In the genomic region with DNA sequence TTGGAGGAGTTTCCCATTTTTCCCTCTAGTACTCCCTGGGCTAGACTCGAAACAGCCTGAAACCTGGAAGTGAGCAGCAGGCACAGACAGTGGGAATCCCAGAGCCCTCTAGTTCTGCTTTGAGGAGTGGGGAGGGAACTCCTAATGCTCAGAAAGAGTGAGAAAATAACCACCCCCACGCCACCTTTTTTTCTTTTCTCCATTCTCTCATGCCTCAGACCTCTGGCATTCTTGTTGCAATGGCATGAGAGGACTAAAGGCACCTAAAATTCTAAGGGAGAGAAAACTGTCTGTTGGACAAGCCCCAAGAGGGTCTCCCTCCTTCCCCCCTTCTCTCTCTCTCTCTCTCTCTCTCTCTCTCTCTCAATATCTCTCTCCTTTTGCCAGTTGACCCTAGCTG, we compare ENCODE assay signal across 17 cellular contexts. TPM values are rescaled to one million over a fixed set of nuclear protein-coding genes. Genes with fewer than 3 reads are reported as not detected.
DNase-seq lines count a peak whose midpoint lies in the region; ATAC-seq, FAIRE-seq and TF ChIP-seq lines count a peak whose summit lies in the region.
"Had no signal": no experiment of that assay in that cellular context is flagged by ENCODE, and none has a peak within 500 bp of the region (broad histone marks: within the 10 kb centered on the region; RNA-seq: fewer than 3 reads in every experiment).

No MANE protein-coding gene starts in this region.

- no peaks in the 10 kb centered on the region for H3K9me3 ChIP-seq in HCT116 (ENCODE audit: control insufficient read depth in 1 of 2, insufficient read depth in 1 of 2, low read depth in 1 of 2, low read length in 2 of 2)
- no peaks in the 10 kb centered on the region for H3K9me3 ChIP-seq in astrocyte (ENCODE audit: insufficient read depth, low read depth, low read length)
- H3K9me3 ChIP-seq in transverse colon: no peaks in the 10 kb centered on the region
- no peaks in the 10 kb centered on the region for H3K9me3 ChIP-seq in neural progenitor cell (ENCODE audit: low read depth)

- H3K9ac ChIP-seq in HCT116 (ENCODE audit: low read length) (no peak overlapping the region), astrocyte (ENCODE audit: low read length) (peak overlapping the region; percentile 55), neural progenitor cell (no peak overlapping the region)

- H3K4me3 ChIP-seq in HCT116 (replicated peaks in 1 of 2; ENCODE audit: low read depth in 1 of 2, low read length in 2 of 2) (no peak overlapping the region), astrocyte (ENCODE audit: insufficient read depth, low read depth, low read length) (no peak overlapping the region), transverse colon (peak overlapping the region in 1 of 4 donors; percentile 2), neural progenitor cell (no peak overlapping the region)
- H3K4me3 ChIP-seq: PC-9 had no signal

- H3K4me1 ChIP-seq in HCT116 (ENCODE audit: control insufficient read depth in 1 of 2, insufficient read depth in 2 of 2, low read length in 2 of 2) (peaks cover 8 to 37% of the 10 kb centered on the region in 2 experiments), astrocyte (ENCODE audit: insufficient read depth, low read length) (peaks cover 16% of the 10 kb centered on the region), transverse colon (peaks cover 27 to 63% (median 47%) of the 10 kb centered on the region in 4 donors), neural progenitor cell (no peaks in the 10 kb centered on the region)

- peak overlapping the region; percentile 66 for H3K4me3 Mint-ChIP-seq in astrocyte (ENCODE audit: unreplicated experiment)
- H3K4me3 Mint-ChIP-seq in mesothelial cell of epicardium: no peak overlapping the region
- H3K4me3 Mint-ChIP-seq in neural progenitor cell: no peak overlapping the region
- H3K4me3 Mint-ChIP-seq: activated naive CD4-positive, alpha-beta T cell treated with anti-CD3 and anti-CD28 coated beads, Interleukin-2, amount 50 U/mL, for 24 hours; central memory CD8-positive, alpha-beta T cell; nephron had no signal

- H3F3A ChIP-seq in neural progenitor cell (ENCODE audit: low read depth): no peaks in the 10 kb centered on the region

- CTCF ChIA-PET in HCT116 (lab: Charles Lee): interaction anchor here (0.5 to 2.7 kb wide), 14 partner anchors 9 to 1071 kb away, joined by 3 to 18 read pairs (median 4); a partner anchor contains a TSS

- ATAC-seq in HCT116 (no peak; the same call in 1 of the 2 replicates), GM19455 (IDR thresholded peaks at IDR 0.05; ENCODE audit: unreplicated experiment) (no peak)

- TF ChIP-seq RAD21 in HCT116 (IDR thresholded peaks at IDR 0.05; ENCODE audit: low read depth): no peak

- H3K27ac ChIP-seq in HCT116 (ENCODE audit: low read depth, low read length) (no peak overlapping the region), astrocyte (ENCODE audit: low read depth, low read length) (peak overlapping the region; percentile 49), transverse colon (peak overlapping the region; percentile 79 to 98 (median 80)), neural progenitor cell (no peak overlapping the region)
- H3K27ac ChIP-seq: PC-9 had no signal

- H3K9me3 Mint-ChIP-seq in astrocyte (ENCODE audit: unreplicated experiment): peaks cover 6% of the 10 kb centered on the region
- H3K9me3 Mint-ChIP-seq in mesothelial cell of epicardium: peaks cover 23% of the 10 kb centered on the region
- H3K9me3 Mint-ChIP-seq in neural progenitor cell: no peaks in the 10 kb centered on the region
- H3K9me3 Mint-ChIP-seq: activated naive CD4-positive, alpha-beta T cell treated with anti-CD3 and anti-CD28 coated beads, Interleukin-2, amount 50 U/mL, for 24 hours; central memory CD8-positive, alpha-beta T cell had no signal

- no peak for TF ChIP-seq EP300 in transverse colon (IDR thresholded peaks at IDR 0.05; ENCODE audit: low read depth)

- no peaks in the 10 kb centered on the region for H3K27me3 Mint-ChIP-seq in astrocyte (ENCODE audit: low read depth, unreplicated experiment)
- no peaks in the 10 kb centered on the region for H3K27me3 Mint-ChIP-seq in mesothelial cell of epicardium (ENCODE audit: low read depth)
- H3K27me3 Mint-ChIP-seq in neural progenitor cell (ENCODE audit: insufficient read depth, low read depth): peaks cover 7% of the 10 kb centered on the region

- WGBS in transverse colon (ENCODE audit: low coverage in 1 of 2), 2 donors: 39 to 45% methylated on average over 2 of the region's 2 CpGs

- intact Hi-C loops in HCT116 (cut with micrococcal nuclease): no loop called here
- intact Hi-C loops in transverse colon (cut with DNase I; ENCODE audit: low total_unique reads): no loop called here

- no peak for DNase-seq in HCT116 (ENCODE audit: low read depth, low spot score)
- no peak for DNase-seq in astrocyte (ENCODE audit: low read depth)
- no peak for DNase-seq in mesothelial cell of epicardium (ENCODE audit: low spot score in 2 of 2, unreplicated experiment in 2 of 2)
- no peak for DNase-seq in transverse colon
- DNase-seq in neural progenitor cell (ENCODE audit: low spot score): no peak
- no peak for DNase-seq in cerebellar cortex (ENCODE audit: low spot score)
- DNase-seq: activated T-cell treated with anti-CD3 and anti-CD28 coated beads, Interleukin-2, amount 50 U/mL, for 1 hour; C1 segment of cervical spinal cord; left ventricle myocardium superior; PC-9; retina had no signal

- H3K27me3 ChIP-seq in HCT116 (ENCODE audit: insufficient read depth, low read length) (no peaks in the 10 kb centered on the region), astrocyte (ENCODE audit: insufficient read depth, low read length) (no peaks in the 10 kb centered on the region), transverse colon (no peaks in the 10 kb centered on the region), neural progenitor cell (no peaks in the 10 kb centered on the region)

- TF ChIP-seq POLR2A in HCT116 (IDR thresholded peaks at IDR 0.05; ENCODE audit: borderline replicate concordance, extremely low read depth, insufficient read depth, insufficient read length) (no peak), transverse colon (IDR thresholded peaks at IDR 0.05) (no peak)

- H3K36me3 ChIP-seq in HCT116 (ENCODE audit: control insufficient read depth in 1 of 2, insufficient read depth in 2 of 2, low read length in 2 of 2) (no peaks in the 10 kb centered on the region), astrocyte (ENCODE audit: insufficient read depth, low read length) (no peaks in the 10 kb centered on the region), transverse colon (no peaks in the 10 kb centered on the region), neural progenitor cell (no peaks in the 10 kb centered on the region)

- POLR2A ChIA-PET in HCT116 (lab: Charles Lee): interaction anchor here (0.6 to 2.0 kb wide), 4 partner anchors 15 to 357 kb away, joined by 3 to 7 read pairs (median 4); a partner anchor contains a TSS

- no peak for TF ChIP-seq CTCF in HCT116 (IDR thresholded peaks at IDR 0.05 in 2 of 3, conservative IDR thresholded peaks at IDR 0.05 in 1 of 3; ENCODE audit: borderline replicate concordance in 1 of 3, insufficient read depth in 1 of 3, low read depth in 2 of 3, low read length in 2 of 3)
- no peak for TF ChIP-seq CTCF in astrocyte (IDR thresholded peaks at IDR 0.05; ENCODE audit: insufficient read depth, low read depth, low read length)
- no peak for TF ChIP-seq CTCF in mesothelial cell of epicardium (IDR thresholded peaks at IDR 0.05; ENCODE audit: unreplicated experiment)
- TF ChIP-seq CTCF in transverse colon (IDR thresholded peaks at IDR 0.05): no peak
- no peak for TF ChIP-seq CTCF in neural progenitor cell (IDR thresholded peaks at IDR 0.05)

- peak overlapping the region; percentile 6; the same call in 1 of the 2 replicates for H3K4me2 ChIP-seq in HCT116 (ENCODE audit: low read length)
- H3K4me2 ChIP-seq in astrocyte (ENCODE audit: low read length): peak overlapping the region; percentile 71
- H3K4me2 ChIP-seq in neural progenitor cell: no peak overlapping the region
- H3K4me2 ChIP-seq: PC-9 had no signal

- RAD21 ChIA-PET in HCT116 (lab: Charles Lee; ENCODE audit: low non-redundant PET in 1 of 2, low total read pairs in 2 of 2, uncharacterized antibody in 2 of 2, unreplicated experiment in 2 of 2): interaction anchor here in 1 of 2 experiments (1.0 kb wide), 1 partner anchor 315 kb away, joined by 6 read pairs; no protein-coding TSS in a partner anchor

- H3K36me3 Mint-ChIP-seq in astrocyte (ENCODE audit: low read depth, unreplicated experiment) (no peaks in the 10 kb centered on the region), mesothelial cell of epicardium (peaks cover 5% of the 10 kb centered on the region), neural progenitor cell (no peaks in the 10 kb centered on the region)

- in situ Hi-C loops in transverse colon (cut with MboI; ENCODE audit: low pct_ligation_motif_present in 1 of 4, low pct_unique_long_range_greater_than_20kb in 1 of 4, low sequenced_read_pairs in 3 of 4): loop anchor here in 2 of 4 donors (10.0 kb wide), 1 partner anchor 121 kb away; no protein-coding TSS in a partner anchor

- FAIRE-seq in astrocyte (lab: Jason Lieb, UNC): no peak
- FAIRE-seq: endometrium, frontal cortex had no signal

- H3K9me2 ChIP-seq in HCT116 (ENCODE audit: insufficient read depth): no peaks in the 10 kb centered on the region

- BruUV-seq in HCT116 (replicated peaks; lab: Mats Ljungman, UMichigan): no TSS peak

- H4K20me1 ChIP-seq in HCT116 (ENCODE audit: insufficient read depth): no peaks in the 10 kb centered on the region
- H4K20me1 ChIP-seq in astrocyte (ENCODE audit: insufficient read depth, low read length): no peaks in the 10 kb centered on the region
- no peaks in the 10 kb centered on the region for H4K20me1 ChIP-seq in neural progenitor cell (ENCODE audit: low read depth)

- H3K4me1 Mint-ChIP-seq in astrocyte (ENCODE audit: low read depth, unreplicated experiment): peaks cover 19% of the 10 kb centered on the region
- H3K4me1 Mint-ChIP-seq in mesothelial cell of epicardium: peaks cover 7% of the 10 kb centered on the region
- no peaks in the 10 kb centered on the region for H3K4me1 Mint-ChIP-seq in neural progenitor cell

- H3K79me2 ChIP-seq in HCT116 (ENCODE audit: insufficient read depth, low read length): no peaks in the 10 kb centered on the region
- no peaks in the 10 kb centered on the region for H3K79me2 ChIP-seq in astrocyte (ENCODE audit: insufficient read depth, low read length)
- H3K79me2 ChIP-seq in neural progenitor cell (ENCODE audit: low read depth): no peaks in the 10 kb centered on the region

- H3K27ac Mint-ChIP-seq in astrocyte (ENCODE audit: unreplicated experiment) (peak overlapping the region; percentile 98), mesothelial cell of epicardium (peak overlapping the region; percentile 86), neural progenitor cell (no peak overlapping the region)
- H3K27ac Mint-ChIP-seq: activated naive CD4-positive, alpha-beta T cell treated with anti-CD3 and anti-CD28 coated beads, Interleukin-2, amount 50 U/mL, for 24 hours had no signal

- H2AFZ ChIP-seq in HCT116 (ENCODE audit: low read depth, low read length, poor library complexity, severe bottlenecking) (no peak overlapping the region), astrocyte (ENCODE audit: low read depth, low read length) (no peak overlapping the region), neural progenitor cell (replicated peaks) (no peak overlapping the region)
- H2AFZ ChIP-seq: PC-9 had no signal

RNA-seq across cellular contexts. Expression of a gene that starts 15.1 kb away (rescaled TPM):
- 30.1 TPM for total RNA-seq in HCT116 (2021; ENCODE audit: unreplicated experiment)
- polyA plus RNA-seq in HCT116 (2012): 16.5 and 26.0 TPM in 2 replicates
- 39.7 and 42.5 TPM in 2 replicates for total RNA-seq in astrocyte
- 33.1 to 35.6 TPM (median 33.3 TPM) in 3 replicates for total RNA-seq in mesothelial cell of epicardium
- total RNA-seq in transverse colon: 10 to 100 TPM; 40.8 to 86.9 (median 65.5) TPM
- total RNA-seq in neural progenitor cell (ENCODE audit: low replicate concordance): 3.7 and 7.1 TPM in 2 replicates

RNA-seq across cellular contexts. Expression of a gene that starts 37.7 kb away (rescaled TPM):
- total RNA-seq in HCT116 (2021; ENCODE audit: unreplicated experiment): not detected
- polyA plus RNA-seq in HCT116 (2012): not detected in 2 replicates
- not detected in 2 replicates for total RNA-seq in astrocyte
- total RNA-seq in mesothelial cell of epicardium: not detected in 3 replicates
- not detected for total RNA-seq in transverse colon
- not detected in 2 replicates for total RNA-seq in neural progenitor cell (ENCODE audit: low replicate concordance)
- total RNA-seq: frontal cortex, left ventricle myocardium superior, PC-9 had no signal

RNA-seq across cellular contexts. Expression of a gene that starts 51.1 kb away (rescaled TPM):
- total RNA-seq in HCT116 (2021; ENCODE audit: unreplicated experiment) (43.6 TPM), astrocyte (26.1 and 26.8 TPM in 2 replicates), mesothelial cell of epicardium (50.3 to 52.5 TPM (median 51.6 TPM) in 3 replicates), transverse colon (10 to 100 TPM; 35.8 to 47.5 (median 41.3) TPM), neural progenitor cell (ENCODE audit: low replicate concordance) (34.6 and 48.2 TPM in 2 replicates)
- 24.9 and 30.5 TPM in 2 replicates for polyA plus RNA-seq in HCT116 (2012)

Comparison
In these comparisons a context has a peak if more than half of its experiments do, and no peak if none do; other contexts are left out.
1. H3K27ac ChIP-seq: peak in astrocyte (single experiment) and transverse colon (4 of 4); none in HCT116 (single experiment) and neural progenitor cell (single experiment).